In genomic region chr20:5426026-5426425, GRCh38 we compare ENCODE assay signal across 21 cellular contexts.
"Had no signal": no experiment of that assay in that cellular context is flagged by ENCODE, and none has a peak within 500 bp of the region (broad histone marks: within the 10 kb centered on the region; RNA-seq: fewer than 3 reads in every experiment).

No MANE protein-coding gene starts in this region.

- H3K9me3 ChIP-seq: colonic mucosa, esophagus squamous epithelium, gastrocnemius medialis had no signal

- H3K36me3 ChIP-seq: colonic mucosa, esophagus squamous epithelium, gastrocnemius medialis, gastroesophageal sphincter, heart left ventricle, heart right ventricle had no signal

- DNase-seq: colonic mucosa; cortex of kidney; dorsolateral prefrontal cortex; effector CD4-positive, alpha-beta T cell; effector CD8-positive, alpha-beta T cell; effector memory CD4-positive, alpha-beta T cell; effector memory CD8-positive, alpha-beta T cell; endodermal cell; erythroblast; esophagus squamous epithelium; foreskin fibroblast; foreskin keratinocyte; foreskin melanocyte; gastrocnemius medialis; glutamatergic neuron; head of caudate nucleus; heart left ventricle; heart right ventricle had no signal

- H3K27ac ChIP-seq: colonic mucosa, coronary artery, dorsolateral prefrontal cortex, epithelial cell of prostate, esophagus squamous epithelium, foreskin keratinocyte, gastrocnemius medialis, gastroesophageal sphincter, heart left ventricle, heart right ventricle had no signal

- H3K27me3 ChIP-seq: colonic mucosa, esophagus squamous epithelium, gastrocnemius medialis, gastroesophageal sphincter had no signal

- H3K4me3 ChIP-seq: colonic mucosa, coronary artery, dorsolateral prefrontal cortex, esophagus squamous epithelium, gastrocnemius medialis, gastroesophageal sphincter, heart left ventricle, heart right ventricle had no signal

- H3K4me1 ChIP-seq: colonic mucosa, esophagus squamous epithelium, foreskin keratinocyte, gastrocnemius medialis, gastroesophageal sphincter, heart left ventricle, heart right ventricle had no signal
